ENCODE assay signal across 16 cellular contexts in the genomic region with DNA sequence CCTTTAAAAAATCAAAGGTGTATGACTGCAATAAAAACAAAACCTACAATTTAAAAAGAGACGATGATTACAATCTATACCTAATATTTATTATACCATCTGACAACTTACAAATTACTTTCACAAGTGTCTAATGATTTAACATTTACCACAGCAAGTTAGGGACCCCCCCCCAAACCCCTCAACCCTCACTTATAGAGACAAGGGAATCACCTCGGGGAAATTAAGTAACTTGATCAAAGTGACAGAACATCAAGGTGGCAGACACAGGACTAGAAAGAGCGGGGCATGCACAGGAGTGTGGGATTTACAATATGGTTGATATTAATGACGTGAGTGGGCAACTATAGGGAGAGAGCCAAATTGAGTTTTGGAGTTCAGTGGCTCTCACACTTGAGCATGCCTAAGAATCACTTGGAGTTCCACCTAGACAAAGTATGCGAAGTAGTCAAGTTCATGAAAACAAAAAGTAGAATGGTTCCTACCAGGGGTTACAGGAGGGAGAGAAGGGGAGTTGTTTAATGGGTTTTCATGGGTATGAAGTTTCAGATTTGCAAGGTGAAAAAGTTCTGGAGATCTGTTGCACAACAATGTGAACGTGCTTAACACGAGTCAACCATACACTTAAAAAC.
"Had no signal": no experiment of that assay in that cellular context is flagged by ENCODE, and none has a peak within 500 bp of the region (broad histone marks: within the 10 kb centered on the region; RNA-seq: fewer than 3 reads in every experiment).

No MANE protein-coding gene starts in this region.

- H3K9me3 Mint-ChIP-seq: activated CD4-positive, alpha-beta T cell treated with anti-CD3 and anti-CD28 coated beads, Interleukin-2, amount 10 ng/mL, durations not matched to agents 7 days and 5 days; activated naive CD4-positive, alpha-beta T cell treated with anti-CD3 and anti-CD28 coated beads, Interleukin-2, amount 50 U/mL, for 24 hours; activated T-helper 2 cell treated with anti-CD3 and anti-CD28 coated beads, Interferon-gamma antibody, Interleukin-2, Interleukin-4, amounts not matched to agents 10 μg/mL and 5 μg/mL and 100 μg/mL, durations not matched to agents 14 hours and 24 hours and 36 hours; nephron; T-cell had no signal

- H3K27me3 Mint-ChIP-seq: activated CD4-positive, alpha-beta T cell treated with anti-CD3 and anti-CD28 coated beads, Interleukin-2, amount 10 ng/mL, durations not matched to agents 7 days and 5 days; activated naive CD4-positive, alpha-beta T cell treated with anti-CD3 and anti-CD28 coated beads, Interleukin-2, amount 50 U/mL, for 24 hours; T-cell had no signal

- DNase-seq: activated CD4-positive, alpha-beta T cell treated with anti-CD3 and anti-CD28 coated beads, Interleukin-2, amount 10 ng/mL, durations not matched to agents 7 days and 5 days; activated CD4-positive, CD25-positive, alpha-beta regulatory T cell; activated T-cell treated with anti-CD3 and anti-CD28 coated beads for 4 hours; dorsolateral prefrontal cortex; glutamatergic neuron; left colon; occipital lobe; stimulated activated CD4-positive, alpha-beta T cell treated with anti-CD3 and anti-CD28 coated beads, Interleukin-15, amount 100 ng/mL, for 24 hours; stimulated activated CD4-positive, alpha-beta T cell treated with anti-CD3 and anti-CD28 coated beads, Interleukin-4, amount 100 ng/mL, for 4 hours; T-cell; tibial artery had no signal

- H3K27me3 ChIP-seq: dorsolateral prefrontal cortex, esophagus muscularis mucosa, tibial artery had no signal

- H3K27ac ChIP-seq: esophagus muscularis mucosa, SK-N-MC, tibial artery had no signal

- H3K9me3 ChIP-seq: esophagus muscularis mucosa, tibial artery had no signal

- H3K4me3 ChIP-seq: dorsolateral prefrontal cortex, esophagus muscularis mucosa, SK-N-MC, tibial artery had no signal

- H3K4me3 Mint-ChIP-seq: activated CD4-positive, alpha-beta T cell treated with anti-CD3 and anti-CD28 coated beads, Interleukin-2, amount 10 ng/mL, durations not matched to agents 7 days and 5 days; activated naive CD4-positive, alpha-beta T cell treated with anti-CD3 and anti-CD28 coated beads, Interleukin-2, amount 50 U/mL, for 24 hours; nephron; T-cell had no signal

- H3K27ac Mint-ChIP-seq: activated CD4-positive, alpha-beta T cell treated with anti-CD3 and anti-CD28 coated beads, Interleukin-2, amount 10 ng/mL, durations not matched to agents 7 days and 5 days; activated naive CD4-positive, alpha-beta T cell treated with anti-CD3 and anti-CD28 coated beads, Interleukin-2, amount 50 U/mL, for 24 hours; activated T-helper 2 cell treated with anti-CD3 and anti-CD28 coated beads, Interferon-gamma antibody, Interleukin-2, Interleukin-4, amounts not matched to agents 10 μg/mL and 5 μg/mL and 100 μg/mL, durations not matched to agents 14 hours and 24 hours and 36 hours had no signal

- ATAC-seq: T-cell had no signal

- H3K36me3 ChIP-seq: esophagus muscularis mucosa, tibial artery had no signal
